1 cellular context compared by ENCODE assay signal in the genomic region with DNA sequence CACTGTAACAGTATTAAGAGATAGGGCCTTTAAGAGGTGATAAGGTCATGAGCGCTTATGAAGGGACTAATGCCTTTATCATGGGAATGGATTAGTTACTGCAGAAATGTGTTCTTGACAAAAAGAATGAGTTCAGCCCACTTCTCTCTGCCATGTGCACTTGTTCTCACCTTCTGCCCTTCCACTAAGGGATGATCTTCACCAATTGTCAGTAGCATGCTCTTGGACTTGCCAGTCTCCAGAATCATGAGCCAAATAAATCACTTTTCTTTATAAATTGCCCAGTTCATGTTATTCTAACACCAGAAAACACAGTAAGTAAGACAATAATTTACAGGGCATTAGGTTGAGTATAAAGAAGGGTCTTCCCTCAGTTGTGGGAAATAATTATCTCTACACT.
TF ChIP-seq lines count a peak whose summit lies in the region.

No MANE protein-coding gene starts in this region.

TF ChIP-seq in HepG2, 621 proteins besides CTCF, POLR2A, EP300 and RAD21 (continued from another document):
- TF ChIP-seq, protein P1, sequence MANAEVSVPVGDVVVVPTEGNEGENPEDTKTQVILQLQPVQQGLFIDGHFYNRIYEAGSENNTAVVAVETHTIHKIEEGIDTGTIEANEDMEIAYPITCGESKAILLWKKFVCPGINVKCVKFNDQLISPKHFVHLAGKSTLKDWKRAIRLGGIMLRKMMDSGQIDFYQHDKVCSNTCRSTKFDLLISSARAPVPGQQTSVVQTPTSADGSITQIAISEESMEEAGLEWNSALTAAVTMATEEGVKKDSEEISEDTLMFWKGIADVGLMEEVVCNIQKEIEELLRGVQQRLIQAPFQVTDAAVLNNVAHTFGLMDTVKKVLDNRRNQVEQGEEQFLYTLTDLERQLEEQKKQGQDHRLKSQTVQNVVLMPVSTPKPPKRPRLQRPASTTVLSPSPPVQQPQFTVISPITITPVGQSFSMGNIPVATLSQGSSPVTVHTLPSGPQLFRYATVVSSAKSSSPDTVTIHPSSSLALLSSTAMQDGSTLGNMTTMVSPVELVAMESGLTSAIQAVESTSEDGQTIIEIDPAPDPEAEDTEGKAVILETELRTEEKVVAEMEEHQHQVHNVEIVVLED (CRISPR knock-in tag; IDR thresholded peaks at IDR 0.05; ENCODE audit: borderline replicate concordance): no peak
- TF ChIP-seq HOXA5 (CRISPR knock-in tag; IDR thresholded peaks at IDR 0.05): no peak
TF ChIP-seq in HepG2: peak in this region for 1.
